ENCODE assay signal across 17 cellular contexts in genomic region chr13:60922526-60923231, GRCh38.
"Had no signal": no experiment of that assay in that cellular context is flagged by ENCODE, and none has a peak within 500 bp of the region (broad histone marks: within the 10 kb centered on the region; RNA-seq: fewer than 3 reads in every experiment).

No MANE protein-coding gene starts in this region.

- H3K4me3 ChIP-seq: colonic mucosa, ovary, right atrium auricular region, stomach, thyroid gland had no signal

- H3K9me3 ChIP-seq: colonic mucosa, ovary, right atrium auricular region, stomach, thyroid gland had no signal

- ATAC-seq: naive thymus-derived CD8-positive, alpha-beta T cell had no signal

- FAIRE-seq: endothelial cell of umbilical vein, frontal cortex, small intestine, urothelium cell line had no signal

- H3K4me1 ChIP-seq: colonic mucosa, right atrium auricular region, stomach, thyroid gland had no signal

- H3K27me3 ChIP-seq: colonic mucosa, ovary, right atrium auricular region, stomach, thyroid gland had no signal

- H3K36me3 Mint-ChIP-seq: naive thymus-derived CD8-positive, alpha-beta T cell; type B pancreatic cell had no signal

- H3K36me3 ChIP-seq: colonic mucosa, ovary, right atrium auricular region, stomach, thyroid gland had no signal

- H3K27ac Mint-ChIP-seq: endodermal cell; naive thymus-derived CD8-positive, alpha-beta T cell; type B pancreatic cell had no signal

- H3K9me3 Mint-ChIP-seq: endodermal cell, neural crest cell, type B pancreatic cell had no signal

- H3K27ac ChIP-seq: colonic mucosa, ovary, right atrium auricular region, stomach, thyroid gland had no signal

- H3K4me3 Mint-ChIP-seq: endodermal cell; naive thymus-derived CD8-positive, alpha-beta T cell; neural crest cell; type B pancreatic cell had no signal

- DNase-seq: colonic mucosa; dermis blood vessel endothelial cell; endodermal cell; naive thymus-derived CD8-positive, alpha-beta T cell; ovary; small intestine; stimulated activated CD4-positive, alpha-beta T cell treated with anti-CD3 and anti-CD28 coated beads, Interleukin-12 subunit alpha, Interleukin-12 subunit beta, amount 100 ng/mL, for 4 hours; stimulated activated naive CD4-positive, alpha-beta T cell; stomach; substantia nigra; thyroid gland had no signal

- H3K27me3 Mint-ChIP-seq: naive thymus-derived CD8-positive, alpha-beta T cell; type B pancreatic cell had no signal
